Comparison of ENCODE assay signal across 28 cellular contexts in genomic region chr17:80272366-80272765, GRCh38. TPM values are rescaled to one million over a fixed set of nuclear protein-coding genes. Genes with fewer than 3 reads are reported as not detected.
DNase-seq lines count a peak whose midpoint lies in the region; ATAC-seq and TF ChIP-seq lines count a peak whose summit lies in the region.
"Had no signal": no experiment of that assay in that cellular context is flagged by ENCODE, and none has a peak within 500 bp of the region (broad histone marks: within the 10 kb centered on the region; RNA-seq: fewer than 3 reads in every experiment).

No MANE protein-coding gene starts in this region.

- no peak for TF ChIP-seq EP300 in suprapubic skin (IDR thresholded peaks at IDR 0.05)

- no peaks in the 10 kb centered on the region for H3K27me3 Mint-ChIP-seq in activated CD4-positive, alpha-beta memory T cell treated with anti-CD3 and anti-CD28 coated beads, Interleukin-2, amount 10 ng/mL, durations not matched to agents 7 days and 5 days
- no peaks in the 10 kb centered on the region for H3K27me3 Mint-ChIP-seq in activated CD4-positive, alpha-beta memory T cell treated with anti-CD3 and anti-CD28 coated beads for 36 hours
- no peaks in the 10 kb centered on the region for H3K27me3 Mint-ChIP-seq in CD8-positive, alpha-beta T cell (ENCODE audit: low read depth)
- H3K27me3 Mint-ChIP-seq in immature natural killer cell (ENCODE audit: low read depth in 3 of 3): no peaks in the 10 kb centered on the region
- H3K27me3 Mint-ChIP-seq: IgD-negative memory B cell; stimulated activated memory B cell treated with anti-CD40 and anti-IgM and Interleukin-4, amounts not matched to agents 10 μg/mL and 1 μg/mL and 100 μg/mL, for 72 hours had no signal

- peaks cover 54% of the 10 kb centered on the region for H3K36me3 ChIP-seq in CD8-positive, alpha-beta T cell (ENCODE audit: insufficient read depth, low read length)
- peaks cover 19% of the 10 kb centered on the region for H3K36me3 ChIP-seq in suprapubic skin

- ATAC-seq in CD8-positive, alpha-beta T cell: no peak
- ATAC-seq: heart left ventricle; left colon; stimulated activated memory B cell treated with anti-CD40 and anti-IgM and Interleukin-4, amounts not matched to agents 10 μg/mL and 1 μg/mL and 100 μg/mL, for 72 hours had no signal

- peaks cover 65% of the 10 kb centered on the region for H3K4me1 ChIP-seq in CD8-positive, alpha-beta T cell (ENCODE audit: insufficient read depth, low read length)
- H3K4me1 ChIP-seq in suprapubic skin: peaks cover 8% of the 10 kb centered on the region
- H3K4me1 ChIP-seq: right atrium auricular region had no signal

- H3K27ac ChIP-seq in CD8-positive, alpha-beta T cell (ENCODE audit: low read depth, low read length): no peak overlapping the region
- no peak overlapping the region for H3K27ac ChIP-seq in suprapubic skin
- H3K27ac ChIP-seq: heart left ventricle, right atrium auricular region, SK-N-MC, thyroid gland, VCaP had no signal

- peaks cover 45% of the 10 kb centered on the region for H3K4me1 Mint-ChIP-seq in activated CD4-positive, alpha-beta memory T cell treated with anti-CD3 and anti-CD28 coated beads, Interleukin-2, amount 10 ng/mL, durations not matched to agents 7 days and 5 days
- H3K4me1 Mint-ChIP-seq in activated CD4-positive, alpha-beta memory T cell treated with anti-CD3 and anti-CD28 coated beads for 36 hours (ENCODE audit: low read depth): peaks cover 41% of the 10 kb centered on the region
- peaks cover 36% of the 10 kb centered on the region for H3K4me1 Mint-ChIP-seq in CD8-positive, alpha-beta T cell (ENCODE audit: low read depth)
- peaks cover 41 to 43% of the 10 kb centered on the region in 2 donors for H3K4me1 Mint-ChIP-seq in immature natural killer cell

- CTCF ChIA-PET in activated CD4-positive, alpha-beta memory T cell treated with anti-CD3 and anti-CD28 coated beads, Interleukin-2, amount 10 ng/mL, durations not matched to agents 7 days and 5 days (lab: Charles Lee): no interaction called here
- CTCF ChIA-PET in activated CD4-positive, alpha-beta memory T cell treated with anti-CD3 and anti-CD28 coated beads for 36 hours (lab: Charles Lee): no interaction called here
- CTCF ChIA-PET in CD8-positive, alpha-beta T cell (lab: Charles Lee): no interaction called here

- no peak overlapping the region for H3K4me3 ChIP-seq in CD8-positive, alpha-beta T cell (ENCODE audit: low read depth, low read length)
- no peak overlapping the region for H3K4me3 ChIP-seq in suprapubic skin
- H3K4me3 ChIP-seq: heart left ventricle, right atrium auricular region, SK-N-MC, spleen, thyroid gland had no signal

- H3K4me3 Mint-ChIP-seq in activated CD4-positive, alpha-beta memory T cell treated with anti-CD3 and anti-CD28 coated beads, Interleukin-2, amount 10 ng/mL, durations not matched to agents 7 days and 5 days: peak overlapping the region; percentile 2
- H3K4me3 Mint-ChIP-seq in activated CD4-positive, alpha-beta memory T cell treated with anti-CD3 and anti-CD28 coated beads for 36 hours: no peak overlapping the region
- H3K4me3 Mint-ChIP-seq in CD8-positive, alpha-beta T cell: peak overlapping the region; percentile 26
- peak overlapping the region; percentile 14 to 41 (median 24) for H3K4me3 Mint-ChIP-seq in immature natural killer cell
- H3K4me3 Mint-ChIP-seq: HFFc6; stimulated activated memory B cell treated with anti-CD40 and anti-IgM and Interleukin-4, amounts not matched to agents 10 μg/mL and 1 μg/mL and 100 μg/mL, for 72 hours had no signal

- no peaks in the 10 kb centered on the region for H3K9me3 ChIP-seq in CD8-positive, alpha-beta T cell (ENCODE audit: low read length)
- H3K9me3 ChIP-seq in suprapubic skin: no peaks in the 10 kb centered on the region
- H3K9me3 ChIP-seq: heart left ventricle, right atrium auricular region, spleen, thyroid gland had no signal

- no peaks in the 10 kb centered on the region for H3K9me3 Mint-ChIP-seq in activated CD4-positive, alpha-beta memory T cell treated with anti-CD3 and anti-CD28 coated beads, Interleukin-2, amount 10 ng/mL, durations not matched to agents 7 days and 5 days
- H3K9me3 Mint-ChIP-seq in activated CD4-positive, alpha-beta memory T cell treated with anti-CD3 and anti-CD28 coated beads for 36 hours: no peaks in the 10 kb centered on the region
- no peaks in the 10 kb centered on the region for H3K9me3 Mint-ChIP-seq in CD8-positive, alpha-beta T cell
- H3K9me3 Mint-ChIP-seq in immature natural killer cell: no peaks in the 10 kb centered on the region
- H3K9me3 Mint-ChIP-seq: HFFc6; IgD-negative memory B cell; stimulated activated memory B cell treated with anti-CD40 and anti-IgM and Interleukin-4, amounts not matched to agents 10 μg/mL and 1 μg/mL and 100 μg/mL, for 72 hours had no signal

- peak overlapping the region; percentile 56 for H3K27ac Mint-ChIP-seq in activated CD4-positive, alpha-beta memory T cell treated with anti-CD3 and anti-CD28 coated beads, Interleukin-2, amount 10 ng/mL, durations not matched to agents 7 days and 5 days
- no peak overlapping the region for H3K27ac Mint-ChIP-seq in activated CD4-positive, alpha-beta memory T cell treated with anti-CD3 and anti-CD28 coated beads for 36 hours
- H3K27ac Mint-ChIP-seq in CD8-positive, alpha-beta T cell: peak overlapping the region; percentile 79
- H3K27ac Mint-ChIP-seq in immature natural killer cell: peak overlapping the region; percentile 67 to 89 (median 82)
- H3K27ac Mint-ChIP-seq: HFFc6; stimulated activated memory B cell treated with anti-CD40 and anti-IgM and Interleukin-4, amounts not matched to agents 10 μg/mL and 1 μg/mL and 100 μg/mL, for 72 hours had no signal

- no peak for TF ChIP-seq CTCF in CD8-positive, alpha-beta T cell (IDR thresholded peaks at IDR 0.05)
- no peak for TF ChIP-seq CTCF in suprapubic skin (IDR thresholded peaks at IDR 0.05)

- no peak for DNase-seq in activated CD4-positive, alpha-beta memory T cell treated with anti-CD3 and anti-CD28 coated beads, Interleukin-2, amount 10 ng/mL, durations not matched to agents 7 days and 5 days
- no peak for DNase-seq in activated CD4-positive, alpha-beta memory T cell treated with anti-CD3 and anti-CD28 coated beads for 36 hours
- DNase-seq in CD8-positive, alpha-beta T cell: peak in 1 of 7 experiments; percentile 10
- DNase-seq in NCI-H82 (lab: John Stamatoyannopoulos, UW) (peak; percentile 98), immature natural killer cell (no peak), SHP77 (lab: John Stamatoyannopoulos, UW) (no peak), amniotic stem cell (lab: John Stamatoyannopoulos, UW) (no peak), suprapubic skin (ENCODE audit: low spot score in 2 of 2) (no peak)
- DNase-seq: ACHN; activated CD4-positive, alpha-beta T cell treated with anti-CD3 and anti-CD28 coated beads, Interleukin-2, amount 50 U/mL, for 1 hour; activated naive CD4-positive, alpha-beta T cell; activated T-cell treated with anti-CD3 and anti-CD28 coated beads for 4 hours; effector memory CD4-positive, alpha-beta T cell; foreskin fibroblast; GDM1; heart left ventricle; HFFc6; left colon; mesendoderm; NCI-H2029 treated with DMSO at 0.1 percent for 48 hours; spleen; stimulated activated CD4-positive, alpha-beta T cell treated with anti-CD3 and anti-CD28 coated beads, Interleukin-2, amount 100 ng/mL, for 48 hours; thyroid gland had no signal

- H3K36me3 Mint-ChIP-seq in activated CD4-positive, alpha-beta memory T cell treated with anti-CD3 and anti-CD28 coated beads, Interleukin-2, amount 10 ng/mL, durations not matched to agents 7 days and 5 days (ENCODE audit: low read depth): peaks cover 41% of the 10 kb centered on the region
- peaks cover 41% of the 10 kb centered on the region for H3K36me3 Mint-ChIP-seq in activated CD4-positive, alpha-beta memory T cell treated with anti-CD3 and anti-CD28 coated beads for 36 hours
- H3K36me3 Mint-ChIP-seq in CD8-positive, alpha-beta T cell: peaks cover 45% of the 10 kb centered on the region
- peaks cover 9 to 24% (median 11%) of the 10 kb centered on the region in 3 donors for H3K36me3 Mint-ChIP-seq in immature natural killer cell
- H3K36me3 Mint-ChIP-seq: IgD-negative memory B cell had no signal

- WGBS in suprapubic skin: 93% methylated on average over 9 of the region's 10 CpGs

- intact Hi-C loops in activated CD4-positive, alpha-beta memory T cell treated with anti-CD3 and anti-CD28 coated beads for 36 hours (cut with micrococcal nuclease): no loop called here
- intact Hi-C loops in CD8-positive, alpha-beta T cell (cut with DNase I, micrococcal nuclease): no loop called here

- H3K27me3 ChIP-seq in CD8-positive, alpha-beta T cell (ENCODE audit: insufficient read depth, low read length): no peaks in the 10 kb centered on the region
- no peaks in the 10 kb centered on the region for H3K27me3 ChIP-seq in suprapubic skin
- H3K27me3 ChIP-seq: heart left ventricle, right atrium auricular region, spleen, thyroid gland had no signal

- no peak for TF ChIP-seq POLR2A in suprapubic skin (IDR thresholded peaks at IDR 0.05)

- POLR2A ChIA-PET in activated CD4-positive, alpha-beta memory T cell treated with anti-CD3 and anti-CD28 coated beads, Interleukin-2, amount 10 ng/mL, durations not matched to agents 7 days and 5 days (lab: Charles Lee): interaction anchor here (0.7 to 20.7 kb wide), 4 partner anchors 8 to 633 kb away, joined by 3 to 390 read pairs (median 4); partner anchors contain the start of gene RNF213
- POLR2A ChIA-PET in activated CD4-positive, alpha-beta memory T cell treated with anti-CD3 and anti-CD28 coated beads for 36 hours (lab: Charles Lee): interaction anchor here (0.7 to 2.0 kb wide), 3 partner anchors 12 to 127 kb away, joined by 3 to 5 read pairs (median 3); no protein-coding TSS in a partner anchor
- POLR2A ChIA-PET in CD8-positive, alpha-beta T cell (lab: Charles Lee): interaction anchor here (1.1 kb wide), 1 partner anchor 10 kb away, joined by 4 read pairs; no protein-coding TSS in a partner anchor

RNA-seq across cellular contexts. Expression of gene RNF213, which starts 11.7 kb away (rescaled TPM):
- total RNA-seq in activated CD4-positive, alpha-beta memory T cell treated with anti-CD3 and anti-CD28 coated beads, Interleukin-2, amount 10 ng/mL, durations not matched to agents 7 days and 5 days: 100 to 1,000 TPM; 787 to 849 TPM
- total RNA-seq in activated CD4-positive, alpha-beta memory T cell treated with anti-CD3 and anti-CD28 coated beads for 36 hours: 100 to 1,000 TPM; 421 to 440 TPM
- 100 to 1,000 TPM; 318 to 336 TPM for total RNA-seq in CD8-positive, alpha-beta T cell
- 100 to 1,000 TPM in 1 of 3 donors, 10 to 100 TPM in 2; 12.7 to 117 (median 25.9) TPM for polyA plus RNA-seq in immature natural killer cell
- 100 to 1,000 TPM in 2 of 4 donors, 10 to 100 TPM in 2; 57.8 to 197 (median 94.1) TPM for total RNA-seq in suprapubic skin

RNA-seq across cellular contexts. Expression of gene SLC26A11, which starts 52.1 kb away (rescaled TPM):
- total RNA-seq in activated CD4-positive, alpha-beta memory T cell treated with anti-CD3 and anti-CD28 coated beads, Interleukin-2, amount 10 ng/mL, durations not matched to agents 7 days and 5 days: 10 to 100 TPM; 16.0 to 20.0 TPM
- total RNA-seq in activated CD4-positive, alpha-beta memory T cell treated with anti-CD3 and anti-CD28 coated beads for 36 hours: 10 to 100 TPM; 10.1 to 10.6 TPM
- 10 to 100 TPM; 44.4 to 48.7 TPM for total RNA-seq in CD8-positive, alpha-beta T cell
- polyA plus RNA-seq in immature natural killer cell: 1 to 10 TPM; 1.6 to 3.6 (median 3.3) TPM
- 10 to 100 TPM; 14.1 to 38.9 (median 26.5) TPM for total RNA-seq in suprapubic skin

RNA-seq across cellular contexts. Expression of gene SGSH, which starts 52.2 kb away (rescaled TPM):
- total RNA-seq in activated CD4-positive, alpha-beta memory T cell treated with anti-CD3 and anti-CD28 coated beads, Interleukin-2, amount 10 ng/mL, durations not matched to agents 7 days and 5 days: 10 to 100 TPM; 56.5 to 61.1 TPM
- total RNA-seq in activated CD4-positive, alpha-beta memory T cell treated with anti-CD3 and anti-CD28 coated beads for 36 hours: 10 to 100 TPM; 37.4 to 44.7 TPM
- 10 to 100 TPM; 80.3 to 86.6 TPM for total RNA-seq in CD8-positive, alpha-beta T cell
- polyA plus RNA-seq in immature natural killer cell: 10 to 100 TPM; 22.6 to 32.7 (median 26.8) TPM
- 10 to 100 TPM; 27.0 to 79.3 (median 31.2) TPM for total RNA-seq in suprapubic skin
